In the genomic region with DNA sequence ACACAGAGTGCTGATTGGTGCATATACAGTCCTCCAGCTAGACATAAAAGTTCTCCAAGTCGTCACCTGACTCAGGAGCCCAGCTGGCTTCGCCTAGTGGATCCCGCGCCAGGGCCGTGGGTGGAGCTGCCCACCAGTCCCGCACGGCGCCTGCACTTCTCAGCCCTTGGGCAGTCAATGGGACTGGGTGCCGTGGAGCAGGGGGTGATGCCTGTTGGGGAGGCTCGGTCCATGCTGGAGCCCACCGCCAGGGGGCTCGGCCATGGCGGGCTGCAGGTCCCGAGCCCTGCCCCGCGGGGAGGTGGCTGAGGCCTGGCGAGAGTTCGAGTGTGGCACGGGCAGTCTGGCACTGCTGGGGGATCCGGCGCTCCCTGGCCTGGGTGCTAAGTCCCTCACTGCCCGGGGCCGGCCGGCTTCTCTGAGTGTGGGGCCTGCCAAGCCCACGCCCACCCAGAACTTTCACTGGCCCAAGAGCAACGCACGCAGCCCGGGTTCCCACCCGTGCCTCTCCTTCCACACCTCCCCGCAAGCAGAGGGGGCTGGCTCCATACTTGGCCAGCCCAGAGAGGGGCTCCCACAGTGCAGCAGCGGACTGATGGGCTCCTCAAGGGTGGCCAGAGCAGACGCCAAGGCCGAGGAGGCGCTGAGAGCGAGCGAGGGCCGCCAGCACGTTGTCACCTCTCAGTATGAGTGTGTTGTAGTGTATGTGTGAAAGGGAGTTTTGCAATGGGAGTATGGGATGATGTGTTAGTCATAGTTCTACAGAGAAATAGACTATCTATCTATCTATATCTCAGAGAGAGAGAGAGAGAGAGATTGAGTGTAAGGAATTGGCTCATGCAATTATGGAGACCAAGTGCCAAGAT, we compare ENCODE assay signal across 24 cellular contexts.
"Had no signal": no experiment of that assay in that cellular context is flagged by ENCODE, and none has a peak within 500 bp of the region (broad histone marks: within the 10 kb centered on the region; RNA-seq: fewer than 3 reads in every experiment).

No MANE protein-coding gene starts in this region.

- H3K4me3 Mint-ChIP-seq: activated CD8-positive, alpha-beta T cell treated with anti-CD3 and anti-CD28 coated beads for 36 hours; activated naive CD4-positive, alpha-beta T cell treated with anti-CD3 and anti-CD28 coated beads, Interleukin-2, amount 50 U/mL, for 24 hours; activated T-cell treated with anti-CD3 and anti-CD28 coated beads, Interleukin-2, amount 50 U/mL, for 24 hours; dendritic cell treated with granulocyte-macrophage colony-stimulating factor and Interleukin-4, amounts not matched to agents 40 ng/mL and 50 ng/mL, for 4 days; mesothelial cell of epicardium; natural killer cell treated with Interleukin-12 subunit alpha and Interleukin-12 subunit beta and Interleukin-15 and Interleukin-18, amount 100 ng/mL, for 72 hours; stimulated activated memory B cell treated with anti-CD40 and anti-IgM and Interleukin-4, amounts not matched to agents 10 μg/mL and 1 μg/mL and 100 μg/mL, for 72 hours had no signal

- FAIRE-seq: endothelial cell of umbilical vein had no signal

- H3K27ac Mint-ChIP-seq: activated CD8-positive, alpha-beta T cell treated with anti-CD3 and anti-CD28 coated beads for 36 hours; activated naive CD4-positive, alpha-beta T cell treated with anti-CD3 and anti-CD28 coated beads, Interleukin-2, amount 50 U/mL, for 24 hours; activated T-cell treated with anti-CD3 and anti-CD28 coated beads, Interleukin-2, amount 50 U/mL, for 24 hours; dendritic cell treated with granulocyte-macrophage colony-stimulating factor and Interleukin-4, amounts not matched to agents 40 ng/mL and 50 ng/mL, for 4 days; mesothelial cell of epicardium; natural killer cell treated with Interleukin-12 subunit alpha and Interleukin-12 subunit beta and Interleukin-15 and Interleukin-18, amount 100 ng/mL, for 72 hours; stimulated activated memory B cell treated with anti-CD40 and anti-IgM and Interleukin-4, amounts not matched to agents 10 μg/mL and 1 μg/mL and 100 μg/mL, for 72 hours had no signal

- H3K36me3 ChIP-seq: esophagus squamous epithelium, neutrophil, thyroid gland, WERI-Rb-1 had no signal

- H3K9me3 Mint-ChIP-seq: activated naive CD4-positive, alpha-beta T cell treated with anti-CD3 and anti-CD28 coated beads, Interleukin-2, amount 50 U/mL, for 24 hours; dendritic cell treated with granulocyte-macrophage colony-stimulating factor and Interleukin-4, amounts not matched to agents 40 ng/mL and 50 ng/mL, for 4 days; natural killer cell treated with Interleukin-12 subunit alpha and Interleukin-12 subunit beta and Interleukin-15 and Interleukin-18, amount 100 ng/mL, for 72 hours had no signal

- H3K9ac ChIP-seq: parathyroid adenoma had no signal

- DNase-seq: activated CD8-positive, alpha-beta T cell treated with anti-CD3 and anti-CD28 coated beads for 36 hours; activated T-cell treated with anti-CD3 and anti-CD28 coated beads, Interleukin-2, amount 50 U/mL, for 24 hours; effector memory CD4-positive, alpha-beta T cell; esophagus squamous epithelium; glutamatergic neuron; hippocampal formation; islet precursor cell; left colon; stimulated activated CD4-positive, alpha-beta T cell treated with anti-CD3 and anti-CD28 coated beads, Interleukin-15, amount 100 ng/mL, for 24 hours; stimulated activated CD4-positive, alpha-beta T cell treated with anti-CD3 and anti-CD28 coated beads, Interleukin-4, amount 100 ng/mL, for 24 hours; SW 1271; T-helper 2 cell; thyroid gland; WERI-Rb-1 had no signal

- H3K4me1 ChIP-seq: esophagus squamous epithelium, parathyroid adenoma, thyroid gland had no signal

- H3K27me3 Mint-ChIP-seq: activated CD8-positive, alpha-beta T cell treated with anti-CD3 and anti-CD28 coated beads for 36 hours; activated naive CD4-positive, alpha-beta T cell treated with anti-CD3 and anti-CD28 coated beads, Interleukin-2, amount 50 U/mL, for 24 hours; activated T-cell treated with anti-CD3 and anti-CD28 coated beads, Interleukin-2, amount 50 U/mL, for 24 hours; dendritic cell treated with granulocyte-macrophage colony-stimulating factor and Interleukin-4, amounts not matched to agents 40 ng/mL and 50 ng/mL, for 4 days; natural killer cell treated with Interleukin-12 subunit alpha and Interleukin-12 subunit beta and Interleukin-15 and Interleukin-18, amount 100 ng/mL, for 72 hours; stimulated activated memory B cell treated with anti-CD40 and anti-IgM and Interleukin-4, amounts not matched to agents 10 μg/mL and 1 μg/mL and 100 μg/mL, for 72 hours had no signal

- H3K27me3 ChIP-seq: esophagus squamous epithelium, neutrophil, thyroid gland had no signal

- H3K36me3 Mint-ChIP-seq: natural killer cell treated with Interleukin-12 subunit alpha and Interleukin-12 subunit beta and Interleukin-15 and Interleukin-18, amount 100 ng/mL, for 72 hours had no signal

- H2AFZ ChIP-seq: parathyroid adenoma had no signal

- H3K9me3 ChIP-seq: esophagus squamous epithelium, neutrophil, thyroid gland had no signal

- ATAC-seq: activated CD8-positive, alpha-beta T cell treated with anti-CD3 and anti-CD28 coated beads for 36 hours; left colon; stimulated activated memory B cell treated with anti-CD40 and anti-IgM and Interleukin-4, amounts not matched to agents 10 μg/mL and 1 μg/mL and 100 μg/mL, for 72 hours had no signal

- H3K27ac ChIP-seq: esophagus squamous epithelium, neutrophil, parathyroid adenoma, skin epidermis, thyroid gland, WERI-Rb-1 had no signal

- H3K4me3 ChIP-seq: esophagus squamous epithelium, lung, skin epidermis, thyroid gland had no signal
